Comparison of ENCODE assay signal across 21 cellular contexts in the genomic region with DNA sequence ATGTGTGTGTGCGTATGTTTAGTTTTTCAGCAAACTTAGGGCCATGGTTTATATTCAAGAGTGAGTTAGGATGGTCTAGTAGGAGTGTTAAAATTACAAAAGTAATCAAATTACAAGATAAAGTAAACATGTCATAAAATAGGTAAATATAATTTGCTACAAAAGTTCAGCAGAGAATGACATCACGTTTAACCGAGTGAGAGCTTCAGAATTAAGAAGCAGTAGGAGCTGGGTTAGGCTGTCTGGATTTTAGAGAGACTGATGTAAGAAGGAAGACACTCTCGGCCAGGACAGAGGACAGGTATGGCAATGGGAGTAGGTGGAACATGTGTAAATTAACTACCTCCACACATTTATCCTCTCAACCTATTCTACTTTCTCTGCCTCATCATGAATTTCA. TPM values are rescaled to one million over a fixed set of nuclear protein-coding genes. Genes with fewer than 3 reads are reported as not detected.
DNase-seq lines count a peak whose midpoint lies in the region; ATAC-seq, FAIRE-seq and TF ChIP-seq lines count a peak whose summit lies in the region.
"Had no signal": no experiment of that assay in that cellular context is flagged by ENCODE, and none has a peak within 500 bp of the region (broad histone marks: within the 10 kb centered on the region; RNA-seq: fewer than 3 reads in every experiment).

No MANE protein-coding gene starts in this region.

- WGBS in H9 (ENCODE audit: extremely low coverage, insufficient read length, low lambda C conversion rate): no CpG with 5 or more reads among the region's 4 CpGs
- 64 to 67% methylated on average over 4 of the region's 4 CpGs for WGBS in pancreas, 2 donors

- no peaks in the 10 kb centered on the region for H4K20me1 ChIP-seq in H9 (ENCODE audit: control insufficient read depth, insufficient read depth, insufficient read length)

- DNase-seq in H9 (no peak), pancreas (no peak), glutamatergic neuron (no peak), dermis blood vessel endothelial cell (no peak)
- DNase-seq in activated CD8-positive, alpha-beta T cell treated with anti-CD3 and anti-CD28 coated beads for 36 hours: no peak
- DNase-seq: AML-193; Caco-2; CD4-positive, alpha-beta T cell; GDM1; GOT3; H7 had no signal

- H3K79me2 ChIP-seq in H9 (ENCODE audit: insufficient read depth, low read length): no peaks in the 10 kb centered on the region

- H3K4ac ChIP-seq in H9 (ENCODE audit: low read depth, low read length): no peak overlapping the region

- H3K36me3 ChIP-seq in pancreas: no peaks in the 10 kb centered on the region

- no peaks in the 10 kb centered on the region for H3K4me1 Mint-ChIP-seq in H9
- no peaks in the 10 kb centered on the region for H3K4me1 Mint-ChIP-seq in activated CD8-positive, alpha-beta T cell treated with anti-CD3 and anti-CD28 coated beads for 36 hours (ENCODE audit: low read depth)
- peaks cover 2% of the 10 kb centered on the region for H3K4me1 Mint-ChIP-seq in glutamatergic neuron (ENCODE audit: low read depth, unreplicated experiment)

- H3K27ac ChIP-seq in 22Rv1: peak overlapping the region; percentile 38
- no peak overlapping the region for H3K27ac ChIP-seq in H9 (ENCODE audit: insufficient read length, low read depth, low read length)
- no peak overlapping the region for H3K27ac ChIP-seq in pancreas
- H3K27ac ChIP-seq: A549, C4-2B had no signal

- H2BK5ac ChIP-seq in H9 (ENCODE audit: insufficient read length, low read length): no peak overlapping the region

- no peak overlapping the region for H2BK20ac ChIP-seq in H9 (ENCODE audit: low read depth, low read length, poor library complexity, severe bottlenecking)

- no peak for ATAC-seq in pancreas
- no peak for ATAC-seq in activated CD8-positive, alpha-beta T cell treated with anti-CD3 and anti-CD28 coated beads for 36 hours
- ATAC-seq: A549, HepG2 had no signal

- no peak overlapping the region for H3K9ac ChIP-seq in H9 (ENCODE audit: extremely low read depth, insufficient read length, low read length)

- H3K9me3 Mint-ChIP-seq in H9 (no peaks in the 10 kb centered on the region), glutamatergic neuron (ENCODE audit: unreplicated experiment) (no peaks in the 10 kb centered on the region)
- peaks cover 4% of the 10 kb centered on the region for H3K9me3 Mint-ChIP-seq in activated CD8-positive, alpha-beta T cell treated with anti-CD3 and anti-CD28 coated beads for 36 hours

- no peak overlapping the region for H3K4me3 ChIP-seq in pancreas
- H3K4me3 ChIP-seq: A549 had no signal

- H2AK5ac ChIP-seq in H9 (ENCODE audit: insufficient read length, low read length): no peak overlapping the region

- FAIRE-seq in colon (lab: Jason Lieb, UNC): peak; percentile 24
- peak; percentile 20 for FAIRE-seq in pancreas (lab: Jason Lieb, UNC)
- FAIRE-seq: A549, D721Med, GM12892, GM18507, HepG2 had no signal

- no peak overlapping the region for H3K4me2 ChIP-seq in H9 (ENCODE audit: insufficient read depth, insufficient read length, low read length)
- H3K4me2 ChIP-seq: A549 had no signal

- no peak overlapping the region for H2AFZ ChIP-seq in H9 (ENCODE audit: low read length)

- no peak overlapping the region for H3K27ac Mint-ChIP-seq in H9
- H3K27ac Mint-ChIP-seq in activated CD8-positive, alpha-beta T cell treated with anti-CD3 and anti-CD28 coated beads for 36 hours: no peak overlapping the region
- H3K27ac Mint-ChIP-seq in glutamatergic neuron (ENCODE audit: unreplicated experiment): no peak overlapping the region
- H3K27ac Mint-ChIP-seq: CD4-positive, alpha-beta T cell; IgD-negative memory B cell had no signal

- H3K27me3 Mint-ChIP-seq in H9 (ENCODE audit: low read depth): no peaks in the 10 kb centered on the region
- no peaks in the 10 kb centered on the region for H3K27me3 Mint-ChIP-seq in activated CD8-positive, alpha-beta T cell treated with anti-CD3 and anti-CD28 coated beads for 36 hours
- H3K27me3 Mint-ChIP-seq in glutamatergic neuron (ENCODE audit: unreplicated experiment): no peaks in the 10 kb centered on the region
- H3K27me3 Mint-ChIP-seq: CD4-positive, alpha-beta T cell; IgD-negative memory B cell had no signal

- TF ChIP-seq CTCF in 22Rv1 (IDR thresholded peaks at IDR 0.05) (no peak), H9 (conservative IDR thresholded peaks at IDR 0.05) (no peak), pancreas (IDR thresholded peaks at IDR 0.05) (no peak), glutamatergic neuron (IDR thresholded peaks at IDR 0.05; ENCODE audit: partially characterized antibody, unreplicated experiment) (no peak)
- TF ChIP-seq CTCF in activated CD8-positive, alpha-beta T cell treated with anti-CD3 and anti-CD28 coated beads for 36 hours (IDR thresholded peaks at IDR 0.05): no peak

- H3K4me1 ChIP-seq in H9 (ENCODE audit: insufficient read depth, low read length) (no peaks in the 10 kb centered on the region), pancreas (no peaks in the 10 kb centered on the region)
- H3K4me1 ChIP-seq: A549 had no signal

- CTCF ChIA-PET in activated CD8-positive, alpha-beta T cell treated with anti-CD3 and anti-CD28 coated beads for 36 hours (lab: Charles Lee): no interaction called here

- H3K9me3 ChIP-seq in H9 (ENCODE audit: control insufficient read depth, low read depth, low read length): no peaks in the 10 kb centered on the region
- no peaks in the 10 kb centered on the region for H3K9me3 ChIP-seq in pancreas
- H3K9me3 ChIP-seq: A549 had no signal

- H2BK12ac ChIP-seq in H9 (ENCODE audit: insufficient read length, low read depth, low read length): no peak overlapping the region

- intact Hi-C loops in pancreas (cut with DNase I): no loop called here
- intact Hi-C loops in activated CD8-positive, alpha-beta T cell treated with anti-CD3 and anti-CD28 coated beads for 36 hours (cut with micrococcal nuclease): no loop called here

- H3K23ac ChIP-seq in H9 (ENCODE audit: insufficient read length, low read depth, low read length): no peak overlapping the region

- H3K27me3 ChIP-seq in H9 (ENCODE audit: insufficient read depth, low read length): no peaks in the 10 kb centered on the region
- no peaks in the 10 kb centered on the region for H3K27me3 ChIP-seq in pancreas

- no peak overlapping the region for H3K4me3 Mint-ChIP-seq in H9
- no peak overlapping the region for H3K4me3 Mint-ChIP-seq in activated CD8-positive, alpha-beta T cell treated with anti-CD3 and anti-CD28 coated beads for 36 hours
- no peak overlapping the region for H3K4me3 Mint-ChIP-seq in glutamatergic neuron (ENCODE audit: unreplicated experiment)
- H3K4me3 Mint-ChIP-seq: CD4-positive, alpha-beta T cell; IgD-negative memory B cell had no signal

- H3K14ac ChIP-seq in H9 (ENCODE audit: insufficient read depth, low read length): no peak overlapping the region

- H3K23me2 ChIP-seq in H9 (ENCODE audit: insufficient read length, low read depth, low read length, poor library complexity, severe bottlenecking): no peaks in the 10 kb centered on the region

- H3K79me1 ChIP-seq in H9 (ENCODE audit: insufficient read depth, low read depth, low read length, poor library complexity, severe bottlenecking): no peaks in the 10 kb centered on the region

- no peak overlapping the region for H4K5ac ChIP-seq in H9 (ENCODE audit: insufficient read length, low read depth, low read length)

- no peak overlapping the region for H3K18ac ChIP-seq in H9 (ENCODE audit: insufficient read length, low read depth, low read length)

- no peak overlapping the region for H4K91ac ChIP-seq in H9 (ENCODE audit: insufficient read length, low read depth, low read length)

- POLR2A ChIA-PET in activated CD8-positive, alpha-beta T cell treated with anti-CD3 and anti-CD28 coated beads for 36 hours (lab: Charles Lee): no interaction called here

- no peak overlapping the region for H4K8ac ChIP-seq in H9 (replicated peaks; ENCODE audit: insufficient read length, low read depth, low read length)

- peak overlapping the region; percentile 26 for H3T11ph ChIP-seq in H9 (ENCODE audit: low read length)

- H2BK15ac ChIP-seq in H9 (ENCODE audit: low read depth, low read length): no peak overlapping the region

- no peak overlapping the region for H3K56ac ChIP-seq in H9 (ENCODE audit: insufficient read length, low read depth, low read length)

- no peak overlapping the region for H2BK120ac ChIP-seq in H9 (ENCODE audit: low read depth, low read length, poor library complexity, severe bottlenecking)

- peaks cover 0 to 3% (median 0%) of the 10 kb centered on the region in 3 experiments; a peak in 2 of 7 replicates for H3K36me3 Mint-ChIP-seq in H9 (ENCODE audit: insufficient read depth in 1 of 3, low read depth in 3 of 3)
- H3K36me3 Mint-ChIP-seq in activated CD8-positive, alpha-beta T cell treated with anti-CD3 and anti-CD28 coated beads for 36 hours (ENCODE audit: low read depth): no peaks in the 10 kb centered on the region
- H3K36me3 Mint-ChIP-seq in glutamatergic neuron (ENCODE audit: unreplicated experiment): no peaks in the 10 kb centered on the region
- H3K36me3 Mint-ChIP-seq: IgD-negative memory B cell had no signal

RNA-seq across cellular contexts. Expression of a gene that starts 11.6 kb away (rescaled TPM):
- total RNA-seq in H9 (2021): 234 and 235 TPM in 2 replicates
- 10 to 100 TPM; 39.8 to 69.4 (median 54.7) TPM for total RNA-seq in pancreas
- 10 to 100 TPM; 26.8 to 37.7 TPM for polyA plus RNA-seq in pancreas
- not detected for total RNA-seq in activated CD8-positive, alpha-beta T cell treated with anti-CD3 and anti-CD28 coated beads for 36 hours
- 5.7 TPM for total RNA-seq in glutamatergic neuron (ENCODE audit: unreplicated experiment)
- 13.6 and 32.9 TPM in 2 replicates for total RNA-seq in dermis blood vessel endothelial cell
- polyA plus RNA-seq: IgD-negative memory B cell had no signal

RNA-seq across cellular contexts. Expression of a gene that starts 58.4 kb away (rescaled TPM):
- total RNA-seq in H9 (2021) (not detected in 2 replicates), pancreas (not detected), glutamatergic neuron (ENCODE audit: unreplicated experiment) (not detected), dermis blood vessel endothelial cell (not detected in 2 replicates)
- not detected for polyA plus RNA-seq in pancreas
- total RNA-seq in activated CD8-positive, alpha-beta T cell treated with anti-CD3 and anti-CD28 coated beads for 36 hours: not detected
- total RNA-seq: Caco-2; CD4-positive, alpha-beta T cell; H7; HepG2 had no signal
- polyA plus RNA-seq: A549, BJ, HepG2, IgD-negative memory B cell had no signal
